17 cellular contexts compared by ENCODE assay signal in genomic region chr7:53811555-53812079, GRCh38.
DNase-seq lines count a peak whose midpoint lies in the region; TF ChIP-seq lines count a peak whose summit lies in the region.
"Had no signal": no experiment of that assay in that cellular context is flagged by ENCODE, and none has a peak within 500 bp of the region (broad histone marks: within the 10 kb centered on the region; RNA-seq: fewer than 3 reads in every experiment).

No MANE protein-coding gene starts in this region.

- no peak overlapping the region for H3K27ac Mint-ChIP-seq in CD8-positive, alpha-beta memory T cell
- H3K27ac Mint-ChIP-seq in type B pancreatic cell = no peak overlapping the region
- H3K27ac Mint-ChIP-seq: immature natural killer cell had no signal

- CTCF ChIA-PET in CD8-positive, alpha-beta memory T cell (lab: Charles Lee) = no interaction called here

- no peaks in the 10 kb centered on the region for H3K27me3 ChIP-seq in CD8-positive, alpha-beta memory T cell (ENCODE audit: insufficient read depth, low read length, poor library complexity, severe bottlenecking)
- no peaks in the 10 kb centered on the region for H3K27me3 ChIP-seq in breast epithelium
- H3K27me3 ChIP-seq: cardiac muscle cell, foreskin keratinocyte had no signal

- H3K4me3 Mint-ChIP-seq in CD8-positive, alpha-beta memory T cell = peak overlapping the region in 1 of 7 donors; percentile 36
- H3K4me3 Mint-ChIP-seq in type B pancreatic cell = no peak overlapping the region

- in situ Hi-C loops in KBM-7 (cut with MboI; ENCODE audit: low pct_unique_long_range_greater_than_20kb, low sequenced_read_pairs) = no loop called here

- no peaks in the 10 kb centered on the region for H3K4me1 ChIP-seq in CD8-positive, alpha-beta memory T cell (ENCODE audit: insufficient read depth, low read length)
- H3K4me1 ChIP-seq in breast epithelium = no peaks in the 10 kb centered on the region
- H3K4me1 ChIP-seq: foreskin keratinocyte had no signal

- TF ChIP-seq POLR2A in breast epithelium (IDR thresholded peaks at IDR 0.05) = no peak

- H3K9me3 ChIP-seq in CD8-positive, alpha-beta memory T cell (ENCODE audit: low read length) = no peaks in the 10 kb centered on the region
- H3K9me3 ChIP-seq in breast epithelium = peaks cover 0 to 7% of the 10 kb centered on the region in 2 donors

- H3K4me1 Mint-ChIP-seq in CD8-positive, alpha-beta memory T cell = no peaks in the 10 kb centered on the region
- no peaks in the 10 kb centered on the region for H3K4me1 Mint-ChIP-seq in type B pancreatic cell (ENCODE audit: unreplicated experiment)
- H3K4me1 Mint-ChIP-seq: immature natural killer cell had no signal

- intact Hi-C loops in breast epithelium (cut with DNase I; ENCODE audit: low total_unique reads) = no loop called here

- no peaks in the 10 kb centered on the region for H3K27me3 Mint-ChIP-seq in CD8-positive, alpha-beta memory T cell
- no peaks in the 10 kb centered on the region for H3K27me3 Mint-ChIP-seq in type B pancreatic cell

- peaks cover 5 to 24% (median 16%) of the 10 kb centered on the region in 5 donors for H3K9me3 Mint-ChIP-seq in CD8-positive, alpha-beta memory T cell
- H3K9me3 Mint-ChIP-seq in type B pancreatic cell = peaks cover 4% of the 10 kb centered on the region

- no peak for TF ChIP-seq CTCF in breast epithelium (IDR thresholded peaks at IDR 0.05)
- TF ChIP-seq CTCF in type B pancreatic cell (conservative IDR thresholded peaks at IDR 0.05) = no peak

- DNase-seq in CD8-positive, alpha-beta memory T cell = no peak
- DNase-seq in HT1080 (ENCODE audit: low read depth) (peak; percentile 82), NCI-H510A treated with DMSO at 0.1 percent for 48 hours (lab: John Stamatoyannopoulos, UW) (peak; percentile 97), fibroblast of peridontal ligament (ENCODE audit: extremely low read depth) (peak; percentile 51), KBM-7 (no peak), NCI-H1092 (lab: John Stamatoyannopoulos, UW) (no peak), breast epithelium (ENCODE audit: low spot score in 2 of 2) (no peak), type B pancreatic cell (ENCODE audit: extremely low spot score, unreplicated experiment) (no peak)
- DNase-seq: activated naive CD4-positive, alpha-beta T cell treated with anti-CD3 and anti-CD28 coated beads, Interleukin-2, amount 50 U/mL, for 16 hours; DMS79; effector memory CD4-positive, alpha-beta T cell; foreskin keratinocyte; Kasumi-1; stimulated activated CD4-positive, alpha-beta T cell treated with anti-CD3 and anti-CD28 coated beads, Interleukin-12 subunit alpha, Interleukin-12 subunit beta, amount 100 ng/mL, for 4 hours; T-helper 1 cell had no signal

- no peaks in the 10 kb centered on the region for H3K36me3 ChIP-seq in CD8-positive, alpha-beta memory T cell (ENCODE audit: insufficient read depth, low read length)
- no peaks in the 10 kb centered on the region for H3K36me3 ChIP-seq in breast epithelium
- H3K36me3 ChIP-seq: cardiac muscle cell had no signal

- peak overlapping the region; percentile 41 for H3K27ac ChIP-seq in CD8-positive, alpha-beta memory T cell (ENCODE audit: low read depth, low read length)
- H3K27ac ChIP-seq in breast epithelium = no peak overlapping the region
- H3K27ac ChIP-seq: cardiac muscle cell, foreskin keratinocyte had no signal

- no peaks in the 10 kb centered on the region for H3K36me3 Mint-ChIP-seq in CD8-positive, alpha-beta memory T cell
- H3K36me3 Mint-ChIP-seq in type B pancreatic cell = no peaks in the 10 kb centered on the region

- POLR2A ChIA-PET in CD8-positive, alpha-beta memory T cell (lab: Charles Lee) = no interaction called here

- H3K4me3 ChIP-seq in CD8-positive, alpha-beta memory T cell (ENCODE audit: low read length) = no peak overlapping the region
- H3K4me3 ChIP-seq in breast epithelium = no peak overlapping the region
- H3K4me3 ChIP-seq: cardiac muscle cell had no signal

Comparison
In these comparisons a context has a peak if more than half of its experiments do, and no peak if none do; other contexts are left out.
1. DNase-seq: peak in HT1080 (single experiment), NCI-H510A treated with DMSO at 0.1 percent for 48 hours (single experiment) and fibroblast of peridontal ligament (single experiment); none in CD8-positive, alpha-beta memory T cell (0 of 5), KBM-7 (single experiment), NCI-H1092 (single experiment), breast epithelium (0 of 2) and type B pancreatic cell (single experiment).